In the genomic region with DNA sequence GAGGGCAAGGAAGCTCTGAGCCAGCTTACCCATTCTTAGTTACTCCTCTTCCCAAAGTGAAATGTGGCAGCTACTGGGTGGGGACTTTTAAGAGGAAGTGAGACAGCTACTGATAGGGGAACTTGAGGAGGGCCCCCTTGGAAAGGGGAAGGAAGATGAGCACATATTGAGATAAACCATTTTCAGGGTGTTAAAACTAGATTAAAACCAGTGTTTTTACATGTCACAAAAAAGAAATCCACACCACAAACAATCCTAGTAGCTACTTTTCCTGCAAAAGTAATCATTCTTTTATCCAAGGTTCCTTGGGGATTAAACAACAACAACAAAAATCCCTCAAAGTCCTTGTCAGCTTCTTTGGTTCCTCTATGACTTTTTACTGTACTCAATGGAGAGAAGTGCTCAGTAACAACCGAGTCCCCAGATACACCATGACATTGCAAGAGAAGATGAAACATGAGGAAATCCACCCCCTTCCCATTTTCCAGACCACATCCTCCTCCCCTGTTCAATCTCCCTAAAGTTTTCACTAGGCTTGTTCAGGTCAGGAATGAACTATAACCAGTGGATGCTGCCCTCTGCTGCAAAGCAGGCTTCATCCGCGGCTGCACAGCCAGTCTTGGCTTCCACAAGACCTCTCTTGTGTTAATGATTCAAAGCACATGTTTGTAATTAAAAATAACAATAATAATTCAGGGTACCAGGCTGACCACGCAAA, we compare ENCODE assay signal across 8 cellular contexts.
A peak's percentile ranks its signal among the peaks of the same experiment; 100 is the strongest.
DNase-seq lines count a peak whose midpoint lies in the region; ATAC-seq and TF ChIP-seq lines count a peak whose summit lies in the region.

No MANE protein-coding gene starts in this region.

- no peak for DNase-seq in AG09309 (ENCODE audit: low read depth)
- DNase-seq in RPMI7951 (ENCODE audit: low read depth) = peak; percentile 6
- no peak for DNase-seq in left ventricle myocardium superior
- DNase-seq in thyroid gland = no peak
- DNase-seq in activated effector memory CD4-positive, alpha-beta T cell treated with anti-CD3 and anti-CD28 coated beads, Interleukin-2, amount 50 U/mL, for 16 hours = no peak
- no peak for DNase-seq in NCI-H187 (lab: John Stamatoyannopoulos, UW)

- peak; percentile 43 for ATAC-seq in GM21619 (IDR thresholded peaks at IDR 0.05; ENCODE audit: unreplicated experiment)
- peak; percentile 57 for ATAC-seq in left ventricle myocardium superior
- no peak for ATAC-seq in GM21825 (IDR thresholded peaks at IDR 0.05; ENCODE audit: unreplicated experiment)

- H3K27ac ChIP-seq in thyroid gland = no peak overlapping the region

- no peaks in the 10 kb centered on the region for H3K36me3 ChIP-seq in thyroid gland

- TF ChIP-seq POLR2A in thyroid gland (IDR thresholded peaks at IDR 0.05) = no peak

- H3K27me3 ChIP-seq in thyroid gland = no peaks in the 10 kb centered on the region

- H3K4me3 ChIP-seq in AG09309 (ENCODE audit: control insufficient read depth, low read depth, low read length) = no peak overlapping the region
- H3K4me3 ChIP-seq in thyroid gland (replicated peaks in 1 of 3) = no peak overlapping the region

- H3K9me3 ChIP-seq in thyroid gland = no peaks in the 10 kb centered on the region

- intact Hi-C loops in left ventricle myocardium superior (cut with micrococcal nuclease) (no loop called here), thyroid gland (cut with DNase I) (no loop called here)

- TF ChIP-seq CTCF in AG09309 (IDR thresholded peaks at IDR 0.05; ENCODE audit: control insufficient read depth, insufficient read depth, low read depth, low read length, missing control alignments) = peak; percentile 53
- TF ChIP-seq CTCF in thyroid gland (IDR thresholded peaks at IDR 0.05) = no peak

- H3K4me1 ChIP-seq in thyroid gland = no peaks in the 10 kb centered on the region

- 59 to 62% methylated on average over 4 of the region's 4 CpGs for WGBS in thyroid gland, 2 donors
